In the genomic region with DNA sequence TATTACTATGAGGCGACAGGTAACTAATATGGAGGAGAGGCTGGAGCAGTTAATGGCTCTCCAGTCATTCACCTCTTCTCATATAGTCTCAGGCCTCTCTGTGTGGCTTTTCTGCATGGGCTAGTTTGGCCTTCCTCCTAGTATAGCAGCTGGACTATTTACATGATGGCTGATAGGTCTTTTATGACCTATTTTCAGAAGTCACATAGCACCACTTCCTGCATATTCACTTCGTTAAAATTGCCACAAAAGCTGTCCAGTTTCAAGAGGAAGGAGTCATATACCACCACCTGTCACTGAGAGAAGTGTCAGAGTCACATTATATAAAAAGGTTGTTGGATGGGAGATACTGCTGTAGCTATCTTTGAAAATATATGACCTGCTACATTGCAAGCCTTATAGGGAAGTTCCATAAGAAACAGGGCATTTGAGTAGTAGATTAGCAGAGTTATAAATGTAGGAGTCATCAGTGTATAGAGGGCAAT, we compare ENCODE assay signal across 11 cellular contexts. TPM values are rescaled to one million over a fixed set of nuclear protein-coding genes. Genes with fewer than 3 reads are reported as not detected.
DNase-seq lines count a peak whose midpoint lies in the region; ATAC-seq and TF ChIP-seq lines count a peak whose summit lies in the region.
"Had no signal": no experiment of that assay in that cellular context is flagged by ENCODE, and none has a peak within 500 bp of the region (broad histone marks: within the 10 kb centered on the region; RNA-seq: fewer than 3 reads in every experiment).

No MANE protein-coding gene starts in this region.

- no peak overlapping the region for H3K4me2 ChIP-seq in hepatocyte

- DNase-seq in hepatocyte (ENCODE audit: low spot score), result no peak
- DNase-seq in COR-L47 (lab: John Stamatoyannopoulos, UW), result no peak
- DNase-seq in uterus, result no peak
- no peak for DNase-seq in CD14-positive monocyte (ENCODE audit: low spot score)
- DNase-seq in lower lobe of right lung, result no peak
- DNase-seq: stimulated activated CD4-positive, alpha-beta T cell treated with anti-CD3 and anti-CD28 coated beads, Interleukin-2, amount 100 ng/mL, for 24 hours had no signal

- no peak overlapping the region for H3K4me3 ChIP-seq in hepatocyte
- H3K4me3 ChIP-seq in uterus, result no peak overlapping the region
- H3K4me3 ChIP-seq in lower lobe of right lung, result no peak overlapping the region
- H3K4me3 ChIP-seq: ascending aorta had no signal

- H3K27me3 ChIP-seq in hepatocyte, result no peaks in the 10 kb centered on the region
- no peaks in the 10 kb centered on the region for H3K27me3 ChIP-seq in uterus
- no peaks in the 10 kb centered on the region for H3K27me3 ChIP-seq in lower lobe of right lung (ENCODE audit: low read depth)
- H3K27me3 ChIP-seq: ascending aorta had no signal

- peaks cover 0 to 6% (median 3%) of the 10 kb centered on the region in 7 donors for H3K9me3 Mint-ChIP-seq in CD14-positive monocyte
- H3K9me3 Mint-ChIP-seq: WTC11 had no signal

- H3K4me1 ChIP-seq in hepatocyte (ENCODE audit: insufficient read depth) (no peaks in the 10 kb centered on the region), uterus (no peaks in the 10 kb centered on the region), lower lobe of right lung (no peaks in the 10 kb centered on the region)
- H3K4me1 ChIP-seq: ascending aorta had no signal

- intact Hi-C loops in uterus (cut with DNase I; ENCODE audit: low total_unique reads), result no loop called here
- intact Hi-C loops in CD14-positive monocyte (cut with micrococcal nuclease), result no loop called here
- intact Hi-C loops in lower lobe of right lung (cut with DNase I), result no loop called here

- H3K27me3 Mint-ChIP-seq in CD14-positive monocyte (ENCODE audit: low read depth in 3 of 3), result peaks cover 0 to 2% (median 0%) of the 10 kb centered on the region in 3 donors

- ATAC-seq in GM18870 (IDR thresholded peaks at IDR 0.05; ENCODE audit: unreplicated experiment) (peak; percentile 94), GM21529 (IDR thresholded peaks at IDR 0.05; ENCODE audit: unreplicated experiment) (peak; percentile 96), HG03280 (IDR thresholded peaks at IDR 0.05; ENCODE audit: unreplicated experiment) (peak; percentile 94), lower lobe of right lung (no peak)
- ATAC-seq: WTC11 had no signal

- no peak overlapping the region for H3K27ac Mint-ChIP-seq in CD14-positive monocyte
- H3K27ac Mint-ChIP-seq: WTC11 had no signal

- no peaks in the 10 kb centered on the region for H3K36me3 ChIP-seq in hepatocyte (replicated peaks; ENCODE audit: insufficient read depth, low read depth)
- H3K36me3 ChIP-seq in uterus, result no peaks in the 10 kb centered on the region
- H3K36me3 ChIP-seq in lower lobe of right lung, result no peaks in the 10 kb centered on the region
- H3K36me3 ChIP-seq: ascending aorta had no signal

- H2AFZ ChIP-seq in hepatocyte, result no peak overlapping the region

- peaks cover 7% of the 10 kb centered on the region for H3K4me1 Mint-ChIP-seq in CD14-positive monocyte

- H3K79me2 ChIP-seq in hepatocyte, result no peaks in the 10 kb centered on the region

- WGBS in hepatocyte (ENCODE audit: low lambda C conversion rate, missing lambda C conversion rate), result 82% methylated on average over 2 of the region's 2 CpGs

- peak overlapping the region; percentile 65 for H3K27ac ChIP-seq in hepatocyte
- no peak overlapping the region for H3K27ac ChIP-seq in uterus
- H3K27ac ChIP-seq in lower lobe of right lung, result no peak overlapping the region
- H3K27ac ChIP-seq: ascending aorta had no signal

- no peaks in the 10 kb centered on the region for H4K20me1 ChIP-seq in hepatocyte (ENCODE audit: insufficient read depth, poor library complexity, severe bottlenecking)

- no peak for TF ChIP-seq CTCF in hepatocyte (IDR thresholded peaks at IDR 0.05; ENCODE audit: poor library complexity)
- TF ChIP-seq CTCF in uterus (IDR thresholded peaks at IDR 0.05), result no peak
- TF ChIP-seq CTCF in CD14-positive monocyte (IDR thresholded peaks at IDR 0.05), result no peak
- TF ChIP-seq CTCF in lower lobe of right lung (IDR thresholded peaks at IDR 0.05), result no peak

- no peak overlapping the region for H3K4me3 Mint-ChIP-seq in CD14-positive monocyte
- H3K4me3 Mint-ChIP-seq: WTC11 had no signal

- no peaks in the 10 kb centered on the region for H3K9me3 ChIP-seq in hepatocyte (ENCODE audit: low read depth)
- no peaks in the 10 kb centered on the region for H3K9me3 ChIP-seq in uterus
- no peaks in the 10 kb centered on the region for H3K9me3 ChIP-seq in lower lobe of right lung
- H3K9me3 ChIP-seq: ascending aorta had no signal

- TF ChIP-seq POLR2A in uterus (IDR thresholded peaks at IDR 0.05), result no peak

- no peaks in the 10 kb centered on the region for H3K9me2 ChIP-seq in hepatocyte (replicated peaks; ENCODE audit: insufficient read depth)

- no peaks in the 10 kb centered on the region for H3K36me3 Mint-ChIP-seq in CD14-positive monocyte
- H3K36me3 Mint-ChIP-seq: WTC11 had no signal

RNA-seq across cellular contexts. Expression of a gene that starts 8.0 kb away (rescaled TPM):
- total RNA-seq in hepatocyte, result 74.3 and 75.1 TPM in 2 replicates
- 37.8 and 42.5 TPM in 2 replicates for polyA plus RNA-seq in hepatocyte
- total RNA-seq in uterus, result 100 to 1,000 TPM in 3 of 4 donors, 10 to 100 TPM in 1; 36.2 to 193 (median 138) TPM
- 1 to 10 TPM; 4.9 to 8.3 TPM for polyA plus RNA-seq in CD14-positive monocyte
- total RNA-seq in lower lobe of right lung, result 81.7 TPM

Comparison
In these comparisons a context has a peak if more than half of its experiments do, and no peak if none do; other contexts are left out.
1. ATAC-seq: peak in GM18870 (single experiment), GM21529 (single experiment) and HG03280 (single experiment); none in lower lobe of right lung (0 of 2).